Comparison of ENCODE assay signal across 8 cellular contexts in the genomic region with DNA sequence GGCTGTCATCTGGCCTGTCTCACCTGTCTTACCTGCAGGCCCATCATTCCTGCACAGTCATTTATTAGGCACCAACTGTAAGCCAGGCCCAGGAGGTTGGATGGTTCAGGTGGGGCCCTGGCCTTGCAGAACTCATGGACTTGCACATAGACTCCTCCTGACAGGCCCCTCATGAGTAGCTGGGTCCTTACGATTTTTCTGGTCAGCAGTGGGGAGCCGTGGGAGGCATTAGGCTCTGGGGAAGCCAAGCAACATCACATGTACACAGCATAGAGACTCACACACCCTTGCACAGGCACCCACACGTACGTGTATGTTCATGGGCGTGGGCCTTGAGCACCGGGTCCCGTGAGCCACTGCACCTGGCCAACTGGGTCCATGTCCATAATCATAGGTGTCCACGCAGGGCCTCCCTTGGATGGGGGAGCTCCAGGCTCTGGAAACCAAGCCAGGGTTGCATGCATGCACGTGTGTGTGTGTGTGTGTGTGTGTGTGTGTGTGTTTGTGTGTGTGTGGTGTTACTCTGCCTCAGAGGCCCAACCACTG. TPM values are rescaled to one million over a fixed set of nuclear protein-coding genes. Genes with fewer than 3 reads are reported as not detected.
DNase-seq lines count a peak whose midpoint lies in the region; ATAC-seq, FAIRE-seq and TF ChIP-seq lines count a peak whose summit lies in the region.
"Had no signal": no experiment of that assay in that cellular context is flagged by ENCODE, and none has a peak within 500 bp of the region (broad histone marks: within the 10 kb centered on the region; RNA-seq: fewer than 3 reads in every experiment).

No MANE protein-coding gene starts in this region.

- no peaks in the 10 kb centered on the region for H3K9me3 ChIP-seq in neutrophil
- no peaks in the 10 kb centered on the region for H3K9me3 ChIP-seq in HAP-1

- H3K9me3 Mint-ChIP-seq in activated naive CD4-positive, alpha-beta T cell treated with anti-CD3 and anti-CD28 coated beads, Interleukin-2, amount 50 U/mL, for 72 hours = no peaks in the 10 kb centered on the region

- H3K36me3 Mint-ChIP-seq in activated naive CD4-positive, alpha-beta T cell treated with anti-CD3 and anti-CD28 coated beads, Interleukin-2, amount 50 U/mL, for 72 hours = peaks cover 15% of the 10 kb centered on the region in 2 donors

- peak overlapping the region; percentile 55 to 56 for H3K4me3 ChIP-seq in neutrophil (ENCODE audit: low read depth in 1 of 2, low read length in 1 of 2)
- H3K4me3 ChIP-seq in HAP-1 = no peak overlapping the region

- H3K27ac ChIP-seq in neutrophil = peak overlapping the region; percentile 98

- no peaks in the 10 kb centered on the region for H3K27me3 ChIP-seq in neutrophil
- no peaks in the 10 kb centered on the region for H3K27me3 ChIP-seq in HAP-1 (ENCODE audit: low read depth)

- ATAC-seq in GM19351 (IDR thresholded peaks at IDR 0.05; ENCODE audit: unreplicated experiment) = peak; percentile 9
- ATAC-seq in HG02943 (IDR thresholded peaks at IDR 0.05; ENCODE audit: low read depth, unreplicated experiment) = peak; percentile 12
- ATAC-seq in activated naive CD4-positive, alpha-beta T cell treated with anti-CD3 and anti-CD28 coated beads, Interleukin-2, amount 50 U/mL, for 72 hours = peak; percentile 4 to 7

- H3K36me3 ChIP-seq in neutrophil (no peaks in the 10 kb centered on the region), HAP-1 (replicated peaks) (no peaks in the 10 kb centered on the region)

- in situ Hi-C loops in HAP-1 (cut with MboI; ENCODE audit: low sequenced_read_pairs) = no loop called here

- no peak for DNase-seq in activated naive CD4-positive, alpha-beta T cell treated with anti-CD3 and anti-CD28 coated beads, Interleukin-2, amount 50 U/mL, for 72 hours (ENCODE audit: low spot score in 2 of 2)
- DNase-seq in NCI-H345 treated with DMSO at 0.1 percent for 48 hours (lab: John Stamatoyannopoulos, UW; ENCODE audit: unreplicated experiment) (no peak), HAP-1 (ENCODE audit: low spot score in 2 of 2) (no peak), urothelium cell line (ENCODE audit: low spot score) (no peak)

- no peak for TF ChIP-seq CTCF in neutrophil (IDR thresholded peaks at IDR 0.05)

- peaks cover 34 to 40% of the 10 kb centered on the region in 2 experiments for H3K4me1 ChIP-seq in neutrophil (ENCODE audit: control insufficient read depth in 1 of 2, insufficient read depth in 1 of 2, low read depth in 1 of 2, low read length in 1 of 2)
- no peaks in the 10 kb centered on the region for H3K4me1 ChIP-seq in HAP-1

- no peak for FAIRE-seq in urothelium cell line (lab: Jason Lieb, UNC)
- FAIRE-seq: endothelial cell of umbilical vein had no signal

- H3K27ac Mint-ChIP-seq in activated naive CD4-positive, alpha-beta T cell treated with anti-CD3 and anti-CD28 coated beads, Interleukin-2, amount 50 U/mL, for 72 hours = peak overlapping the region; percentile 98 to 99

RNA-seq across cellular contexts. Expression of a gene that starts 20.3 kb away (rescaled TPM):
- 100 to 1,000 TPM; 222 to 258 TPM for total RNA-seq in activated naive CD4-positive, alpha-beta T cell treated with anti-CD3 and anti-CD28 coated beads, Interleukin-2, amount 50 U/mL, for 72 hours

RNA-seq across cellular contexts. Expression of a gene that starts 21.9 kb away (rescaled TPM):
- total RNA-seq in activated naive CD4-positive, alpha-beta T cell treated with anti-CD3 and anti-CD28 coated beads, Interleukin-2, amount 50 U/mL, for 72 hours = 10 to 100 TPM; 69.7 to 74.6 TPM

RNA-seq across cellular contexts. Expression of a gene that starts 23.7 kb away (rescaled TPM):
- total RNA-seq in activated naive CD4-positive, alpha-beta T cell treated with anti-CD3 and anti-CD28 coated beads, Interleukin-2, amount 50 U/mL, for 72 hours = 10 to 100 TPM; 21.4 to 42.4 TPM

RNA-seq across cellular contexts. Expression of a gene that starts 25.7 kb away (rescaled TPM):
- 100 to 1,000 TPM in 1 of 2 donors, 10 to 100 TPM in 1; 94.3 to 153 TPM for total RNA-seq in activated naive CD4-positive, alpha-beta T cell treated with anti-CD3 and anti-CD28 coated beads, Interleukin-2, amount 50 U/mL, for 72 hours
